Comparison of ENCODE assay signal across 8 cellular contexts in the genomic region with DNA sequence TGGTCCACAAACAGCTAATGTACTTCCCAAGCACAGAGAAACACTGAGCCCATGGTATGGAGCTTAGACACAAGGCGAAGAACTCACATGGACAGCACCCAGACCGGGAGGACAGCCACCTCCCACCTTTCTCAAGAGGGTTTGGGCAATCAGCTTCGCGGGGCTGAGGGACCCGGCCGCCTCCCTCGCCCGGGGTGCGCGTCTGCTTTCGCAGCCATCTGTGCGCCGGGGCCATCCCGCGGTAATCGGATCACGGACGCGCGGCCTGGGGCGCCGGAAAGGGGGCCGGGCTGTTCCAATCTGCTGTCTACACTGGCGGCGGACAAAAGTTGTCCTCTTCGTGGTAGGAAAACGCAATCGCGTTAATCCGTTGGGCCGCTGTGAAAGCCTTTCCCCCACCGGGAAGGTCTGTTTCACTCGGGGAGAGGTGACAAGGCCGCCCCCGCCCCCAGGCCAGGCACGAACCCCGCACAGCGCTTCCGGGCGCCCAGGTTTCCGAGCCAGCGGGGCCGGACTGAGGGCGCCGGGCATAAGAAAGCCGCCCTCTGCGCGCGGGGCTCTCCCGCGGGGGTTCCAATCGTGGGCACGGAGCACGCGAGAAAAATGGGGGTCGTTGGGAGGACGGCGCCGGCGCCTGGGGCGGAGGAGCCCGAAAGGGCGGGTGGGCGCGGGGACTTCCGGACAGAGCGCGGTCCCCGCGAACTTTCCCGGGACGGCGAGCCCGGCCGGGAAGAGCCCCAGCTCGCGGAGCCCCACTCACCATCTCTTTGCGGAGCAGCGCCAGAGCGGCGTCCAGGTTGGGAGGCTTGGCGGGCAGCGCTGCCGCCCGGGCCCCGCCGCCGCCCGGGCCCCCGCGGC. TPM values are rescaled to one million over a fixed set of nuclear protein-coding genes. Genes with fewer than 3 reads are reported as not detected.
DNase-seq lines count a peak whose midpoint lies in the region; ATAC-seq and TF ChIP-seq lines count a peak whose summit lies in the region.

No MANE protein-coding gene starts in this region.

- peaks cover 24% of the 10 kb centered on the region for H3K4me1 ChIP-seq in KMS-11 (ENCODE audit: low read depth, poor library complexity, severe bottlenecking)
- H3K4me1 ChIP-seq in lower lobe of right lung: peaks cover 30% of the 10 kb centered on the region

- DNase-seq in D341Med (ENCODE audit: low spot score): peak; percentile 95
- peak; percentile 57 for DNase-seq in activated CD4-positive, CD25-positive, alpha-beta regulatory T cell treated with anti-CD3 and anti-CD28 coated beads, Interleukin-2, amount 50 U/mL, for 72 hours
- DNase-seq in coronary artery (ENCODE audit: low spot score): no peak
- peak; percentile 67 for DNase-seq in lower lobe of right lung
- peak; percentile 12 to 24 for DNase-seq in stimulated activated CD8-positive, alpha-beta memory T cell treated with anti-CD3 and anti-CD28 coated beads, Interleukin-15, amount 100 ng/mL, for 48 hours (ENCODE audit: low read depth in 2 of 2)

- no peaks in the 10 kb centered on the region; the same call in 1 of the 2 replicates for H4K20me1 ChIP-seq in KMS-11 (ENCODE audit: insufficient read depth)

- H3K4me2 ChIP-seq in KMS-11: peak overlapping the region; percentile 92

- H3K27me3 ChIP-seq in KMS-11 (ENCODE audit: insufficient read depth, low read depth) (no peaks in the 10 kb centered on the region), lower lobe of right lung (ENCODE audit: low read depth) (no peaks in the 10 kb centered on the region)

- H3K36me3 ChIP-seq in KMS-11 (ENCODE audit: insufficient read depth) (no peaks in the 10 kb centered on the region), lower lobe of right lung (no peaks in the 10 kb centered on the region)

- H3K9ac ChIP-seq in KMS-11: peak overlapping the region; percentile 48

- H3K27ac ChIP-seq in KMS-11 (no peak overlapping the region), coronary artery (no peak overlapping the region), lower lobe of right lung (peak overlapping the region; percentile 72)

- peak overlapping the region; percentile 98 for H3K4me3 ChIP-seq in KMS-11 (IDR thresholded peaks at IDR 0.05; ENCODE audit: insufficient read depth, low read depth, low read length)
- H3K4me3 ChIP-seq in coronary artery: peak overlapping the region; percentile 83
- H3K4me3 ChIP-seq in lower lobe of right lung: peak overlapping the region; percentile 66

- TF ChIP-seq CTCF in KMS-11 (conservative IDR thresholded peaks at IDR 0.05; ENCODE audit: low read depth, low read length): no peak
- no peak for TF ChIP-seq CTCF in coronary artery (IDR thresholded peaks at IDR 0.05)
- TF ChIP-seq CTCF in lower lobe of right lung (IDR thresholded peaks at IDR 0.05): no peak

- peak; percentile 49 for ATAC-seq in GM21528 (IDR thresholded peaks at IDR 0.05; ENCODE audit: low FRiP score, unreplicated experiment)
- peak; percentile 66 to 68 for ATAC-seq in lower lobe of right lung
- no peak for ATAC-seq in GM19324 (IDR thresholded peaks at IDR 0.05; ENCODE audit: low FRiP score, unreplicated experiment)

- intact Hi-C loops in lower lobe of right lung (cut with DNase I): no loop called here

- H3K9me3 ChIP-seq in lower lobe of right lung: no peaks in the 10 kb centered on the region

- peak overlapping the region; percentile 75 for H2AFZ ChIP-seq in KMS-11 (ENCODE audit: low read depth)

- H3K79me2 ChIP-seq in KMS-11 (ENCODE audit: insufficient read depth, low read depth): peaks cover 30% of the 10 kb centered on the region; the same call in 1 of the 2 replicates

RNA-seq across cellular contexts. Expression of gene FAM89A, which starts 0.7 kb away (rescaled TPM):
- total RNA-seq in lower lobe of right lung: 54.6 TPM
